Comparison of ENCODE assay signal across 8 cellular contexts in the genomic region with DNA sequence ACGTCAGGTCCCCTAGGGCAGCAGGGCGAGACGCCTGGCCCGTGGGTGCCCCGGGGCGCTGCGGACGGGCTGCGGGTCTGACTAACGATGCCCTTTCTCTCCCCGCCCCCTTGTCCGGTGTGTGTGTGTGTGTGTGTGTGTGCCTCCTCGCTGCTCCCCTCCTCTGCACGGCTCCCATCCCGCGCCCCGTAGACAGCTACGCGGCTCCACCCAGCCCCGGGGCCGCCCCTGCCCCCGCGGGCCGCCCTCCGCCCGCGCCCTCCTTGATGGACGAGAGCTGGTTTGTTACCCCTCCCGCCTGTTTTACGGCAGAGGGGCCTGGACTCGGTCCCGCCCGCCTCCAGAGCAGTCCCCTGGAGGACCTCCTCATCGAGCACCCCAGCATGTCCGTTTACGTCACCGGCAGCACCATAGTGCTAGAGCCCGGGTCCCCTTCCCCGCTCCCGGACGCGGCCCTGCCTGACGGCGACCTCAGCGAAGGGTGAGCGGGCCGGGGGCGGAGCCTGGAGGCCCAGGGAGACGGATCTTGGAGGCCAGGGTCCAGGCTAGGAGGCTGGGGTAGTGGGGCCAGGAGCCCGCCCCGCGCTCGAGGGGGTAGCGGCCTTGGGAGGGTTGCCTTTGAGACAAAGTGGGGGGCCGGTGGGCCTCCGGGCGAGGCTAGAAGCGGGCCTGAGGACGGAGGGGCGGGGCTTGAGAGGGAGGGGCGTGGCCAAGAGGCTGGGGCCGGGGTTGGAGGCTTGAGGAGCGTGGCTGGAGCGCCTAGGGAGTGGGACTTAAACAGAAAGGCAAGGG. TPM values are rescaled to one million over a fixed set of nuclear protein-coding genes. Genes with fewer than 3 reads are reported as not detected.
DNase-seq lines count a peak whose midpoint lies in the region; ATAC-seq and TF ChIP-seq lines count a peak whose summit lies in the region.

No MANE protein-coding gene starts in this region.

- H3K79me2 ChIP-seq in DOHH2 (ENCODE audit: control insufficient read depth, low read length) (no peaks in the 10 kb centered on the region), SU-DHL-6 (ENCODE audit: insufficient read depth, low read length) (no peaks in the 10 kb centered on the region)

- peak overlapping the region; percentile 92 for H3K4me3 ChIP-seq in DOHH2 (ENCODE audit: low read length)
- H3K4me3 ChIP-seq in SU-DHL-6 (ENCODE audit: insufficient read depth, low read length, poor library complexity, severe bottlenecking) = peak overlapping the region; percentile 76

- H3K4me1 Mint-ChIP-seq in activated naive CD8-positive, alpha-beta T cell treated with anti-CD3 and anti-CD28 coated beads, Interleukin-2, amount 10 ng/mL, durations not matched to agents 7 days and 5 days = peaks cover 28% of the 10 kb centered on the region
- peaks cover 48% of the 10 kb centered on the region for H3K4me1 Mint-ChIP-seq in type B pancreatic cell (ENCODE audit: unreplicated experiment)

- peaks cover 14% of the 10 kb centered on the region for H3F3A ChIP-seq in DOHH2 (ENCODE audit: control insufficient read depth, insufficient read depth)
- H3F3A ChIP-seq in SU-DHL-6 (ENCODE audit: insufficient read depth) = peaks cover 16% of the 10 kb centered on the region

- peak overlapping the region; percentile 80 for H3K9ac ChIP-seq in SU-DHL-6 (ENCODE audit: low read length)

- H4K20me1 ChIP-seq in DOHH2 (ENCODE audit: control insufficient read depth, insufficient read depth, low read depth, low read length) (no peaks in the 10 kb centered on the region), SU-DHL-6 (ENCODE audit: low read depth, low read length) (no peaks in the 10 kb centered on the region)

- H3K4me1 ChIP-seq in DOHH2 (ENCODE audit: control insufficient read depth, low read length) = peaks cover 27% of the 10 kb centered on the region

- H3K27ac ChIP-seq in DOHH2 (ENCODE audit: low read depth, low read length) (peak overlapping the region; percentile 57), KOPT-K1 (ENCODE audit: low read depth, low read length, poor library complexity, severe bottlenecking) (peak overlapping the region; percentile 63), SU-DHL-6 (ENCODE audit: low read depth, low read length) (peak overlapping the region; percentile 65)

- POLR2A ChIA-PET in activated naive CD8-positive, alpha-beta T cell treated with anti-CD3 and anti-CD28 coated beads, Interleukin-2, amount 10 ng/mL, durations not matched to agents 7 days and 5 days (lab: Charles Lee) = no interaction called here

- no peak for TF ChIP-seq CTCF in DOHH2 (IDR thresholded peaks at IDR 0.05; ENCODE audit: low read depth, low read length, poor library complexity, severe bottlenecking)
- TF ChIP-seq CTCF in SU-DHL-6 (IDR thresholded peaks at IDR 0.05; ENCODE audit: insufficient read depth, low read length, poor library complexity, severe bottlenecking) = no peak
- TF ChIP-seq CTCF in type B pancreatic cell (conservative IDR thresholded peaks at IDR 0.05) = no peak

- peaks cover 7% of the 10 kb centered on the region for H3K27me3 Mint-ChIP-seq in activated naive CD8-positive, alpha-beta T cell treated with anti-CD3 and anti-CD28 coated beads, Interleukin-2, amount 10 ng/mL, durations not matched to agents 7 days and 5 days
- H3K27me3 Mint-ChIP-seq in type B pancreatic cell = peaks cover 11% of the 10 kb centered on the region

- peaks cover 6% of the 10 kb centered on the region for H3K36me3 Mint-ChIP-seq in activated naive CD8-positive, alpha-beta T cell treated with anti-CD3 and anti-CD28 coated beads, Interleukin-2, amount 10 ng/mL, durations not matched to agents 7 days and 5 days
- H3K36me3 Mint-ChIP-seq in type B pancreatic cell = peaks cover 18% of the 10 kb centered on the region

- H3K9me2 ChIP-seq in DOHH2 (replicated peaks; ENCODE audit: control insufficient read depth, low read length) = no peaks in the 10 kb centered on the region
- H3K9me2 ChIP-seq in SU-DHL-6 (replicated peaks; ENCODE audit: insufficient read depth, low read length) = no peaks in the 10 kb centered on the region

- peak overlapping the region; percentile 84 for H3K27ac Mint-ChIP-seq in activated naive CD8-positive, alpha-beta T cell treated with anti-CD3 and anti-CD28 coated beads, Interleukin-2, amount 10 ng/mL, durations not matched to agents 7 days and 5 days
- H3K27ac Mint-ChIP-seq in type B pancreatic cell = peak overlapping the region; percentile 100

- H3K9me3 Mint-ChIP-seq in activated naive CD8-positive, alpha-beta T cell treated with anti-CD3 and anti-CD28 coated beads, Interleukin-2, amount 10 ng/mL, durations not matched to agents 7 days and 5 days = no peaks in the 10 kb centered on the region
- no peaks in the 10 kb centered on the region for H3K9me3 Mint-ChIP-seq in type B pancreatic cell

- intact Hi-C loops in cardiac septum (cut with DNase I) (loop anchor here (2.0 to 10.0 kb wide), 3 partner anchors 130 to 394 kb away; no protein-coding TSS in a partner anchor), posterior cingulate gyrus (cut with DNase I) (loop anchor here (10.0 kb wide), 1 partner anchor 404 kb away; a partner anchor contains a TSS)

- H3K4me2 ChIP-seq in DOHH2 (ENCODE audit: low read length) (peak overlapping the region; percentile 95), SU-DHL-6 (ENCODE audit: low read depth, low read length, poor library complexity, severe bottlenecking) (peak overlapping the region; percentile 71)

- peak overlapping the region; percentile 84 for H3K4me3 Mint-ChIP-seq in activated naive CD8-positive, alpha-beta T cell treated with anti-CD3 and anti-CD28 coated beads, Interleukin-2, amount 10 ng/mL, durations not matched to agents 7 days and 5 days
- H3K4me3 Mint-ChIP-seq in type B pancreatic cell = peak overlapping the region; percentile 92

- DNase-seq in activated naive CD8-positive, alpha-beta T cell treated with anti-CD3 and anti-CD28 coated beads, Interleukin-2, amount 10 ng/mL, durations not matched to agents 7 days and 5 days = peak; percentile 87
- DNase-seq in cardiac septum (ENCODE audit: low spot score) (peak; percentile 92), posterior cingulate gyrus (peak; percentile 55 to 96 (median 76)), type B pancreatic cell (ENCODE audit: extremely low spot score, unreplicated experiment) (peak; percentile 95)

- H3K9me3 ChIP-seq in DOHH2 (ENCODE audit: control insufficient read depth, insufficient read depth, low read length) (no peaks in the 10 kb centered on the region), KOPT-K1 (ENCODE audit: insufficient read depth, low read length, poor library complexity, severe bottlenecking) (no peaks in the 10 kb centered on the region), SU-DHL-6 (ENCODE audit: insufficient read depth, low read length) (no peaks in the 10 kb centered on the region)

- 0 out of 2 replicates have a peak, but pooled peaks cover 2% of the 10 kb centered on the region for H3K27me3 ChIP-seq in DOHH2 (ENCODE audit: control insufficient read depth, low read length)
- H3K27me3 ChIP-seq in SU-DHL-6 (ENCODE audit: low read length) = no peaks in the 10 kb centered on the region

- H2AFZ ChIP-seq in SU-DHL-6 (ENCODE audit: low read depth, low read length, severe bottlenecking) = peak overlapping the region; percentile 98

- no peaks in the 10 kb centered on the region for H3K36me3 ChIP-seq in DOHH2 (ENCODE audit: control insufficient read depth, low read length)
- peaks cover 17% of the 10 kb centered on the region for H3K36me3 ChIP-seq in KOPT-K1 (ENCODE audit: insufficient read depth, low read length)
- no peaks in the 10 kb centered on the region for H3K36me3 ChIP-seq in SU-DHL-6 (ENCODE audit: low read length)

- peak; percentile 52 for ATAC-seq in GM21723 (IDR thresholded peaks at IDR 0.05; ENCODE audit: unreplicated experiment)
- peak; percentile 66 for ATAC-seq in activated naive CD8-positive, alpha-beta T cell treated with anti-CD3 and anti-CD28 coated beads, Interleukin-2, amount 10 ng/mL, durations not matched to agents 7 days and 5 days (ENCODE audit: low read depth)

RNA-seq across cellular contexts. Expression of a gene that starts 5.1 kb away (rescaled TPM):
- total RNA-seq in activated naive CD8-positive, alpha-beta T cell treated with anti-CD3 and anti-CD28 coated beads, Interleukin-2, amount 10 ng/mL, durations not matched to agents 7 days and 5 days = 1 to 10 TPM; 2.1 TPM
- total RNA-seq in cardiac septum = 117 TPM
- total RNA-seq in type B pancreatic cell (ENCODE audit: low replicate concordance) = 39.6 and 60.7 TPM in 2 replicates

RNA-seq across cellular contexts. Expression of a gene that starts 32.3 kb away (rescaled TPM):
- 10 to 100 TPM; 17.0 to 19.1 TPM for total RNA-seq in activated naive CD8-positive, alpha-beta T cell treated with anti-CD3 and anti-CD28 coated beads, Interleukin-2, amount 10 ng/mL, durations not matched to agents 7 days and 5 days
- total RNA-seq in cardiac septum = 11.0 TPM
- total RNA-seq in type B pancreatic cell (ENCODE audit: low replicate concordance) = 41.5 and 46.2 TPM in 2 replicates

Comparison
In these comparisons a context has a peak if more than half of its experiments do, and no peak if none do; other contexts are left out.
1. Peak in every context shown above with its lines: DNase-seq, ATAC-seq, H3K4me3 ChIP-seq and H3K27ac ChIP-seq.
2. RNA of a gene that starts 5.1 kb away (total RNA-seq): 117 TPM in cardiac septum (single experiment) and 39.6 to 60.7 TPM in type B pancreatic cell; 2.1 TPM in activated naive CD8-positive, alpha-beta T cell treated with anti-CD3 and anti-CD28 coated beads, Interleukin-2, amount 10 ng/mL, durations not matched to agents 7 days and 5 days; every median in the first group is over 10 times any median in the second.